33 cellular contexts compared by ENCODE assay signal in the genomic region with DNA sequence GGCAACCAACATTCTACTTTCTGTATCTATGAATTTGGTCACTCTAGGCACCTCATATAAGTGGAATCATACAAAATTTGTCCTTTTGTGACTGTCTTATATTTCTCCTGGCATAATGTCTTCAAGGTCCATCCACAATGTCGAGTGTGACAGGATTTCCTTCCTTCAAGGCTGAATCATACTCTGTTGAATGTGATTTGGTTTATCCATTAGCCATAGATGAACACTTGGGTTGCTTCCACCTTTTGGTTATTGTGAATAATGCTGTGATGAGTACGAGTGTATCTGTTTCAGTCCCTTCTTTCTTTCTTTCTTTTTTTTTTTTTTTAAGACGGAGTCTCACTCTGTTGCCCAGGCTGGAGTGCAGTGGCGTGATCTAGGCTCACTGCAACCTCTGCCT.
"Had no signal": no experiment of that assay in that cellular context is flagged by ENCODE, and none has a peak within 500 bp of the region (broad histone marks: within the 10 kb centered on the region; RNA-seq: fewer than 3 reads in every experiment).

No MANE protein-coding gene starts in this region.

- DNase-seq: activated B cell treated with CpG ODN at 0.5 μM for 24 hours; activated CD4-positive, alpha-beta T cell treated with anti-CD3 and anti-CD28 coated beads for 48 hours; activated CD4-positive, alpha-beta T cell treated with anti-CD3 and anti-CD28 coated beads, Interleukin-2, amount 50 U/mL, for 1 hour; activated CD4-positive, alpha-beta T cell treated with anti-CD3 and anti-CD28 coated beads, Interleukin-2, amount 50 U/mL, for 48 hours; activated CD8-positive, alpha-beta memory T cell treated with anti-CD3 and anti-CD28 coated beads for 24 hours; activated CD8-positive, alpha-beta T cell treated with anti-CD3 and anti-CD28 coated beads for 36 hours; activated gamma-delta T cell; activated naive CD4-positive, alpha-beta T cell; activated naive CD4-positive, alpha-beta T cell treated with anti-CD3 and anti-CD28 coated beads, Interleukin-2, amount 10 ng/mL, durations not matched to agents 7 days and 5 days; activated T-cell treated with anti-CD3 and anti-CD28 coated beads, Interleukin-2, amount 50 U/mL, for 48 hours; amniotic stem cell; anterior cingulate cortex; brain microvascular endothelial cell; dorsolateral prefrontal cortex; effector memory CD4-positive, alpha-beta T cell; endodermal cell; esophagus squamous epithelium; foreskin melanocyte; heart right ventricle; T-helper 1 cell; T-helper 17 cell; T1000; WERI-Rb-1 had no signal

- H3K27me3 Mint-ChIP-seq: dendritic cell treated with granulocyte-macrophage colony-stimulating factor and Interleukin-4, amounts not matched to agents 40 ng/mL and 50 ng/mL, for 4 days had no signal

- H3K36me3 ChIP-seq: brain microvascular endothelial cell, esophagus squamous epithelium, gastroesophageal sphincter, heart right ventricle, WERI-Rb-1 had no signal

- H3K4me3 ChIP-seq: coronary artery, dorsolateral prefrontal cortex, esophagus squamous epithelium, gastroesophageal sphincter, heart right ventricle had no signal

- H3K36me3 Mint-ChIP-seq: activated naive CD4-positive, alpha-beta T cell treated with anti-CD3 and anti-CD28 coated beads, Interleukin-2, amount 10 ng/mL, durations not matched to agents 7 days and 5 days had no signal

- H3K4me1 Mint-ChIP-seq: activated B cell treated with CpG ODN at 0.5 μM for 24 hours; activated naive CD4-positive, alpha-beta T cell treated with anti-CD3 and anti-CD28 coated beads, Interleukin-2, amount 10 ng/mL, durations not matched to agents 7 days and 5 days; central memory CD8-positive, alpha-beta T cell; endodermal cell; T-helper 17 cell had no signal

- H3K27ac Mint-ChIP-seq: activated B cell treated with CpG ODN at 0.5 μM for 24 hours; activated CD8-positive, alpha-beta T cell treated with anti-CD3 and anti-CD28 coated beads for 36 hours; activated naive CD4-positive, alpha-beta T cell treated with anti-CD3 and anti-CD28 coated beads, Interleukin-2, amount 10 ng/mL, durations not matched to agents 7 days and 5 days; activated naive CD4-positive, alpha-beta T cell treated with anti-CD3 and anti-CD28 coated beads, Interleukin-2, amount 50 U/mL, for 72 hours; activated T-helper 1 cell treated with anti-CD3 and anti-CD28 coated beads, Interleukin-12 subunit alpha, Interleukin-12 subunit beta, Interleukin-2, Interleukin-4 antibody, amounts not matched to agents 30 ng/mL and 10 ng/mL and 1 ng/mL, durations not matched to agents 14 hours and 24 hours and 36 hours; dendritic cell treated with granulocyte-macrophage colony-stimulating factor and Interleukin-4, amounts not matched to agents 40 ng/mL and 50 ng/mL, for 4 days; endodermal cell; T-helper 17 cell; T-helper 2 cell treated with Interferon-gamma antibody and Interleukin-4, amounts not matched to agents 5 μg/mL and 100 μg/mL, for 36 hours had no signal

- H3K4me1 ChIP-seq: esophagus squamous epithelium, gastroesophageal sphincter had no signal

- H3K27ac ChIP-seq: brain microvascular endothelial cell, coronary artery, esophagus squamous epithelium, gastroesophageal sphincter, WERI-Rb-1 had no signal

- H3K27me3 ChIP-seq: brain microvascular endothelial cell, dorsolateral prefrontal cortex, esophagus squamous epithelium had no signal

- H3K4me3 Mint-ChIP-seq: activated B cell treated with CpG ODN at 0.5 μM for 24 hours; activated CD8-positive, alpha-beta T cell treated with anti-CD3 and anti-CD28 coated beads for 36 hours; activated naive CD4-positive, alpha-beta T cell treated with anti-CD3 and anti-CD28 coated beads, Interleukin-2, amount 10 ng/mL, durations not matched to agents 7 days and 5 days; activated T-helper 1 cell treated with anti-CD3 and anti-CD28 coated beads, Interleukin-12 subunit alpha, Interleukin-12 subunit beta, Interleukin-2, Interleukin-4 antibody, amounts not matched to agents 30 ng/mL and 10 ng/mL and 1 ng/mL, durations not matched to agents 14 hours and 24 hours and 36 hours; central memory CD8-positive, alpha-beta T cell; dendritic cell treated with granulocyte-macrophage colony-stimulating factor and Interleukin-4, amounts not matched to agents 40 ng/mL and 50 ng/mL, for 4 days; endodermal cell; T-helper 17 cell; T-helper 2 cell treated with Interferon-gamma antibody and Interleukin-4, amounts not matched to agents 5 μg/mL and 100 μg/mL, for 36 hours had no signal

- FAIRE-seq: astrocyte, bronchial epithelial cell had no signal

- H3K9me3 Mint-ChIP-seq: activated T-helper 1 cell treated with anti-CD3 and anti-CD28 coated beads, Interleukin-12 subunit alpha, Interleukin-12 subunit beta, Interleukin-2, Interleukin-4 antibody, amounts not matched to agents 30 ng/mL and 10 ng/mL and 1 ng/mL, durations not matched to agents 14 hours and 24 hours and 36 hours; central memory CD8-positive, alpha-beta T cell had no signal

- ATAC-seq: activated CD4-positive, CD25-positive, alpha-beta regulatory T cell treated with anti-CD3 and anti-CD28 coated beads, Interleukin-2, amount 50 U/mL, for 24 hours; activated CD8-positive, alpha-beta T cell treated with anti-CD3 and anti-CD28 coated beads for 36 hours; activated naive CD4-positive, alpha-beta T cell treated with anti-CD3 and anti-CD28 coated beads, Interleukin-2, amount 50 U/mL, for 72 hours; gastroesophageal sphincter; heart right ventricle; T-helper 17 cell had no signal
